ENCODE assay signal across 23 cellular contexts in the genomic region with DNA sequence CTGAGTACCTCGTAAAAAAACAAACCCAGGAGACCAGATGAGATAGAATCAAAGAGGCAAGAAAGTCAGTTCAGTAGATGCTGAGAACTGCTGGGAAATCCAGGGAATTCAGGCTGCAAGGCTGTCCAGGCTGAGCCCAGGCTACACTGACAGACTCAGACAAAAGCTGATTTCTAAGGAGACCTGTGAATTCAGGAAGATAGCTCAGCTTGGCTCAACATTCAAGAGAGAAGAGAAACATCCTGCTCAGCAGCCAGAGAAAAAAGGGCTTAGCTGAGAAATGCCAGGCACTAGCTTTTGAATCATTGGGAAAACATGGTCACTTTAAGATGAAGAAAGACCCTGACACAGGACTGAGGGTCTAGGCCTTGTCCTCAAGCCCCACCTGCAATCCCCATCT.
DNase-seq lines count a peak whose midpoint lies in the region; ATAC-seq and TF ChIP-seq lines count a peak whose summit lies in the region.
"Had no signal": no experiment of that assay in that cellular context is flagged by ENCODE, and none has a peak within 500 bp of the region (broad histone marks: within the 10 kb centered on the region; RNA-seq: fewer than 3 reads in every experiment).

No MANE protein-coding gene starts in this region.

- H3K9me3 Mint-ChIP-seq in CD8-positive, alpha-beta T cell = no peaks in the 10 kb centered on the region
- no peaks in the 10 kb centered on the region for H3K9me3 Mint-ChIP-seq in naive thymus-derived CD8-positive, alpha-beta T cell
- no peaks in the 10 kb centered on the region for H3K9me3 Mint-ChIP-seq in CD8-positive, alpha-beta memory T cell
- H3K9me3 Mint-ChIP-seq: activated B cell treated with CpG ODN at 0.5 μM for 24 hours; activated naive CD8-positive, alpha-beta T cell treated with anti-CD3 and anti-CD28 coated beads for 36 hours had no signal

- no peak for ATAC-seq in CD8-positive, alpha-beta T cell
- no peak for ATAC-seq in naive thymus-derived CD8-positive, alpha-beta T cell
- ATAC-seq in upper lobe of left lung (ENCODE audit: low FRiP score in 2 of 2) (no peak), GM19324 (IDR thresholded peaks at IDR 0.05; ENCODE audit: low FRiP score, unreplicated experiment) (no peak)
- ATAC-seq: Panc1 had no signal

- H3K4me3 ChIP-seq in CD8-positive, alpha-beta T cell (ENCODE audit: low read depth, low read length) = no peak overlapping the region
- H3K4me3 ChIP-seq in KMS-11 (IDR thresholded peaks at IDR 0.05; ENCODE audit: insufficient read depth, low read depth, low read length) = no peak overlapping the region
- H3K4me3 ChIP-seq in brain microvascular endothelial cell (ENCODE audit: low read depth, low read length) = no peak overlapping the region
- no peak overlapping the region for H3K4me3 ChIP-seq in CD8-positive, alpha-beta memory T cell (ENCODE audit: low read length)
- no peak overlapping the region for H3K4me3 ChIP-seq in upper lobe of left lung
- H3K4me3 ChIP-seq: breast epithelium, dorsolateral prefrontal cortex, HAP-1, SJCRH30, thoracic aorta had no signal

- H3K4me3 Mint-ChIP-seq in CD8-positive, alpha-beta T cell = peak overlapping the region; percentile 24
- peak overlapping the region in 8 of 10 donors; percentile 22 to 67 (median 50) for H3K4me3 Mint-ChIP-seq in naive thymus-derived CD8-positive, alpha-beta T cell
- peak overlapping the region in 2 of 7 donors; percentile 4 to 29 for H3K4me3 Mint-ChIP-seq in CD8-positive, alpha-beta memory T cell
- H3K4me3 Mint-ChIP-seq: activated B cell treated with CpG ODN at 0.5 μM for 24 hours; activated naive CD8-positive, alpha-beta T cell treated with anti-CD3 and anti-CD28 coated beads for 36 hours; mesothelial cell of epicardium had no signal

- CTCF ChIA-PET in CD8-positive, alpha-beta T cell (lab: Charles Lee) = interaction anchor here (1.2 kb wide), 1 partner anchor 280 kb away, joined by 3 read pairs; no protein-coding TSS in a partner anchor
- CTCF ChIA-PET in CD8-positive, alpha-beta memory T cell (lab: Charles Lee) = no interaction called here

- H3K36me3 Mint-ChIP-seq in CD8-positive, alpha-beta T cell = no peaks in the 10 kb centered on the region
- no peaks in the 10 kb centered on the region for H3K36me3 Mint-ChIP-seq in naive thymus-derived CD8-positive, alpha-beta T cell
- H3K36me3 Mint-ChIP-seq in CD8-positive, alpha-beta memory T cell = no peaks in the 10 kb centered on the region
- H3K36me3 Mint-ChIP-seq: activated naive CD8-positive, alpha-beta T cell treated with anti-CD3 and anti-CD28 coated beads for 36 hours; mesothelial cell of epicardium had no signal

- no peak overlapping the region for H2AFZ ChIP-seq in KMS-11 (ENCODE audit: low read depth)

- in situ Hi-C loops in brain microvascular endothelial cell (cut with HindIII; ENCODE audit: low pct_ligation_motif_present, low sequenced_read_pairs) = no loop called here

- TF ChIP-seq POLR2A in upper lobe of left lung (IDR thresholded peaks at IDR 0.05) = no peak

- no peaks in the 10 kb centered on the region for H3K27me3 ChIP-seq in CD8-positive, alpha-beta T cell (ENCODE audit: insufficient read depth, low read length)
- H3K27me3 ChIP-seq in KMS-11 (ENCODE audit: insufficient read depth, low read depth) (no peaks in the 10 kb centered on the region), brain microvascular endothelial cell (replicated peaks) (no peaks in the 10 kb centered on the region), upper lobe of left lung (no peaks in the 10 kb centered on the region)
- no peaks in the 10 kb centered on the region for H3K27me3 ChIP-seq in CD8-positive, alpha-beta memory T cell (ENCODE audit: insufficient read depth, low read length, poor library complexity, severe bottlenecking)
- H3K27me3 ChIP-seq: breast epithelium, dorsolateral prefrontal cortex, neutrophil, SJCRH30 had no signal

- peak overlapping the region; percentile 32 for H3K27ac Mint-ChIP-seq in CD8-positive, alpha-beta T cell
- peak overlapping the region in 5 of 10 donors; percentile 25 to 63 (median 50) for H3K27ac Mint-ChIP-seq in naive thymus-derived CD8-positive, alpha-beta T cell
- H3K27ac Mint-ChIP-seq in CD8-positive, alpha-beta memory T cell = peak overlapping the region in 1 of 8 donors; percentile 77
- H3K27ac Mint-ChIP-seq: activated B cell treated with CpG ODN at 0.5 μM for 24 hours; activated naive CD8-positive, alpha-beta T cell treated with anti-CD3 and anti-CD28 coated beads for 36 hours had no signal

- H3K9ac ChIP-seq in KMS-11 = no peak overlapping the region

- intact Hi-C loops in CD8-positive, alpha-beta T cell (cut with DNase I, micrococcal nuclease) = loop anchor here (1.0 to 10.0 kb wide), 6 partner anchors 44 to 379 kb away; a partner anchor contains a TSS

- no peak overlapping the region for H3K27ac ChIP-seq in CD8-positive, alpha-beta T cell (ENCODE audit: low read depth, low read length)
- H3K27ac ChIP-seq in KMS-11 (peak overlapping the region; percentile 76; the same call in 1 of the 2 replicates), brain microvascular endothelial cell (peak overlapping the region; percentile 12), upper lobe of left lung (no peak overlapping the region)
- H3K27ac ChIP-seq in CD8-positive, alpha-beta memory T cell (ENCODE audit: low read depth, low read length) = no peak overlapping the region
- H3K27ac ChIP-seq: breast epithelium, neutrophil, SJCRH30, thoracic aorta had no signal

- peaks cover 56% of the 10 kb centered on the region for H3K4me1 Mint-ChIP-seq in CD8-positive, alpha-beta T cell (ENCODE audit: low read depth)
- H3K4me1 Mint-ChIP-seq in naive thymus-derived CD8-positive, alpha-beta T cell = peaks cover 39 to 62% (median 53%) of the 10 kb centered on the region in 4 donors
- H3K4me1 Mint-ChIP-seq in CD8-positive, alpha-beta memory T cell = peaks cover 32 to 40% (median 40%) of the 10 kb centered on the region in 3 donors

- peaks cover 40% of the 10 kb centered on the region for H3K4me1 ChIP-seq in CD8-positive, alpha-beta T cell (ENCODE audit: insufficient read depth, low read length)
- peaks cover 52% of the 10 kb centered on the region for H3K4me1 ChIP-seq in KMS-11 (ENCODE audit: low read depth, poor library complexity, severe bottlenecking)
- peaks cover 56% of the 10 kb centered on the region for H3K4me1 ChIP-seq in CD8-positive, alpha-beta memory T cell (ENCODE audit: insufficient read depth, low read length)
- peaks cover 13 to 21% (median 14%) of the 10 kb centered on the region in 4 donors for H3K4me1 ChIP-seq in upper lobe of left lung
- H3K4me1 ChIP-seq: breast epithelium, HAP-1, SJCRH30 had no signal

- H3K79me2 ChIP-seq in KMS-11 (ENCODE audit: insufficient read depth, low read depth) = no peaks in the 10 kb centered on the region

- peaks cover 2% of the 10 kb centered on the region for H3K27me3 Mint-ChIP-seq in CD8-positive, alpha-beta T cell (ENCODE audit: low read depth)
- H3K27me3 Mint-ChIP-seq in naive thymus-derived CD8-positive, alpha-beta T cell = peaks cover 0 to 3% (median 1%) of the 10 kb centered on the region in 5 donors
- H3K27me3 Mint-ChIP-seq in CD8-positive, alpha-beta memory T cell = peaks cover 0 to 6% of the 10 kb centered on the region in 2 donors
- H3K27me3 Mint-ChIP-seq: activated B cell treated with CpG ODN at 0.5 μM for 24 hours; activated naive CD8-positive, alpha-beta T cell treated with anti-CD3 and anti-CD28 coated beads for 36 hours had no signal

- H4K20me1 ChIP-seq in KMS-11 (ENCODE audit: insufficient read depth) = no peaks in the 10 kb centered on the region

- POLR2A ChIA-PET in CD8-positive, alpha-beta T cell (lab: Charles Lee) = interaction anchor here (4.4 kb wide), 1 partner anchor 11 kb away, joined by 18 read pairs; no protein-coding TSS in a partner anchor
- POLR2A ChIA-PET in naive thymus-derived CD8-positive, alpha-beta T cell (lab: Charles Lee) = interaction anchor here (0.7 kb wide), 1 partner anchor 236 kb away, joined by 3 read pairs; no protein-coding TSS in a partner anchor
- POLR2A ChIA-PET in CD8-positive, alpha-beta memory T cell (lab: Charles Lee) = no interaction called here

- no peak for TF ChIP-seq EP300 in upper lobe of left lung (IDR thresholded peaks at IDR 0.05)

- H3K36me3 ChIP-seq in CD8-positive, alpha-beta T cell (ENCODE audit: insufficient read depth, low read length) = no peaks in the 10 kb centered on the region
- H3K36me3 ChIP-seq in KMS-11 (ENCODE audit: insufficient read depth) (no peaks in the 10 kb centered on the region), brain microvascular endothelial cell (replicated peaks) (no peaks in the 10 kb centered on the region), upper lobe of left lung (no peaks in the 10 kb centered on the region)
- H3K36me3 ChIP-seq in CD8-positive, alpha-beta memory T cell (ENCODE audit: insufficient read depth, low read length) = no peaks in the 10 kb centered on the region
- H3K36me3 ChIP-seq: breast epithelium, HAP-1, neutrophil, SJCRH30, thoracic aorta had no signal

- WGBS in upper lobe of left lung, 2 donors = 90 to 96% methylated on average over 1 of the region's 1 CpG

- no peaks in the 10 kb centered on the region for H3K9me3 ChIP-seq in CD8-positive, alpha-beta T cell (ENCODE audit: low read length)
- no peaks in the 10 kb centered on the region for H3K9me3 ChIP-seq in CD8-positive, alpha-beta memory T cell (ENCODE audit: low read length)
- H3K9me3 ChIP-seq in upper lobe of left lung = no peaks in the 10 kb centered on the region
- H3K9me3 ChIP-seq: breast epithelium, HAP-1, neutrophil, SJCRH30, thoracic aorta had no signal

- peak in 1 of 7 experiments; percentile 45 for DNase-seq in CD8-positive, alpha-beta T cell
- DNase-seq in brain microvascular endothelial cell (no peak), upper lobe of left lung (no peak)
- DNase-seq in naive thymus-derived CD8-positive, alpha-beta T cell = no peak
- DNase-seq in CD8-positive, alpha-beta memory T cell = no peak
- DNase-seq in activated T-cell treated with anti-CD3 and anti-CD28 coated beads, Interleukin-2, amount 50 U/mL, for 48 hours = no peak
- DNase-seq: activated B cell treated with CpG ODN at 0.5 μM for 24 hours; activated naive CD8-positive, alpha-beta T cell treated with anti-CD3 and anti-CD28 coated beads for 36 hours; dorsolateral prefrontal cortex; left cardiac atrium; NCI-H146; NCI-H2227 treated with DMSO at 0.1 percent for 48 hours; NCI-H82; retina; SJCRH30 had no signal

- TF ChIP-seq CTCF in CD8-positive, alpha-beta T cell (IDR thresholded peaks at IDR 0.05) = no peak
- TF ChIP-seq CTCF in KMS-11 (conservative IDR thresholded peaks at IDR 0.05; ENCODE audit: low read depth, low read length) (no peak), brain microvascular endothelial cell (IDR thresholded peaks at IDR 0.05; ENCODE audit: low read depth, low read length, missing control alignments) (no peak), upper lobe of left lung (IDR thresholded peaks at IDR 0.05) (no peak)

- no peak overlapping the region for H3K4me2 ChIP-seq in KMS-11

Comparison
In these comparisons a context has a peak if more than half of its experiments do, and no peak if none do; other contexts are left out.
1. H3K27ac ChIP-seq: peak in KMS-11 (single experiment) and brain microvascular endothelial cell (single experiment); none in CD8-positive, alpha-beta T cell (single experiment), CD8-positive, alpha-beta memory T cell (single experiment) and upper lobe of left lung (0 of 4).